8 cellular contexts compared by ENCODE assay signal in genomic region chr3:15107075-15107947, GRCh38.
"Had no signal": no experiment of that assay in that cellular context is flagged by ENCODE, and none has a peak within 500 bp of the region (broad histone marks: within the 10 kb centered on the region; RNA-seq: fewer than 3 reads in every experiment).

No MANE protein-coding gene starts in this region.

- H3K27me3 ChIP-seq: cardiac muscle cell, foreskin keratinocyte, sigmoid colon, suprapubic skin, upper lobe of left lung had no signal

- FAIRE-seq: astrocyte had no signal

- H3K36me3 ChIP-seq: cardiac muscle cell, sigmoid colon, suprapubic skin, upper lobe of left lung, WERI-Rb-1 had no signal

- DNase-seq: foreskin keratinocyte had no signal

- H3K4me1 ChIP-seq: foreskin keratinocyte had no signal

- H3K27ac ChIP-seq: cardiac muscle cell, foreskin keratinocyte, psoas muscle, sigmoid colon, suprapubic skin, upper lobe of left lung, WERI-Rb-1 had no signal

- H3K9me3 ChIP-seq: psoas muscle, sigmoid colon, suprapubic skin, upper lobe of left lung had no signal

- H3K4me3 ChIP-seq: cardiac muscle cell, psoas muscle, sigmoid colon, suprapubic skin, upper lobe of left lung had no signal
